Comparison of ENCODE assay signal across 18 cellular contexts in the genomic region with DNA sequence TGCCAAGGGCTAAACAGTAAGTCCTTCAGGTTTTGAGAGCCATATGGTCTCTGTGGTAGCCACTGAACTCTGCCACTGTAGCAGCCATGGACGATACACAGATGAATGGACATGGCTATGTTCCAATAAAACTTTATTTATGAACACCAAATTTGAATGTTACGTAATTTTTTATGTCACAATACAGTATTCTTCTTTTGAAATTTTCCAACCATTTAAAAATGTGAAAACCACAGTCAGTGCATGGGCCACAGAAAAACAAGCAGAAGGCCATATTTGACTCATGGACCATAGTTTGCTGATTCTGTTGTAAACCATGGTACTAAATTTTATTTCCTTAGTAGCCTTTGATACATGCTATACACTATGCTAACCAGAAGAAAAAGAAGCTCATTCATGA.
DNase-seq lines count a peak whose midpoint lies in the region; ATAC-seq and TF ChIP-seq lines count a peak whose summit lies in the region.
"Had no signal": no experiment of that assay in that cellular context is flagged by ENCODE, and none has a peak within 500 bp of the region (broad histone marks: within the 10 kb centered on the region; RNA-seq: fewer than 3 reads in every experiment).

No MANE protein-coding gene starts in this region.

- H3K4me1 ChIP-seq in GM23248 (ENCODE audit: insufficient read depth) (peaks cover 23% of the 10 kb centered on the region), heart left ventricle (peaks cover 0 to 5% (median 0%) of the 10 kb centered on the region in 12 donors)

- in situ Hi-C loops in GM23248 (cut with MboI) = no loop called here
- in situ Hi-C loops in astrocyte of the spinal cord (cut with HindIII; ENCODE audit: low sequenced_read_pairs) = no loop called here

- no peak overlapping the region for H3K4me2 ChIP-seq in GM23248 (ENCODE audit: unreplicated experiment)

- H3K27me3 ChIP-seq in GM23248 (replicated peaks; ENCODE audit: insufficient read depth) = no peaks in the 10 kb centered on the region
- no peaks in the 10 kb centered on the region for H3K27me3 ChIP-seq in heart left ventricle

- H3K9me3 ChIP-seq in GM23248 (ENCODE audit: low read depth) (no peaks in the 10 kb centered on the region), heart left ventricle (peaks cover 0 to 26% (median 0%) of the 10 kb centered on the region in 12 donors)

- no peak for ATAC-seq in GM18861 (IDR thresholded peaks at IDR 0.05; ENCODE audit: unreplicated experiment)
- ATAC-seq in heart left ventricle = no peak

- no peak for TF ChIP-seq POLR2A in heart left ventricle (IDR thresholded peaks at IDR 0.05)

- H2AFZ ChIP-seq in GM23248 = no peak overlapping the region

- no peaks in the 10 kb centered on the region for H3K79me2 ChIP-seq in GM23248 (ENCODE audit: insufficient read depth)

- H3K9me2 ChIP-seq in GM23248 (ENCODE audit: insufficient read depth) = no peaks in the 10 kb centered on the region

- no peak overlapping the region for H3K4me3 ChIP-seq in GM23248
- H3K4me3 ChIP-seq in astrocyte of the spinal cord (ENCODE audit: low read depth, low read length) = no peak overlapping the region
- H3K4me3 ChIP-seq in foreskin fibroblast (ENCODE audit: low read depth in 1 of 2, low read length in 2 of 2) = no peak overlapping the region
- H3K4me3 ChIP-seq in heart left ventricle = no peak overlapping the region

- 69 to 71% methylated on average over 2 of the region's 2 CpGs for WGBS in GM23248 (ENCODE audit: low coverage in 1 of 2, low lambda C conversion rate in 2 of 2, missing lambda C conversion rate in 2 of 2), 2 experiments
- 77 to 88% (median 84%) methylated on average over 2 of the region's 2 CpGs for WGBS in heart left ventricle, 4 donors

- H3K36me3 ChIP-seq in GM23248 (ENCODE audit: low read depth) = no peaks in the 10 kb centered on the region
- H3K36me3 ChIP-seq in heart left ventricle = no peaks in the 10 kb centered on the region

- H4K20me1 ChIP-seq in GM23248 (ENCODE audit: insufficient read depth) = no peaks in the 10 kb centered on the region

- intact Hi-C loops in heart left ventricle (cut with DNase I) = no loop called here

- DNase-seq in AG20443 (ENCODE audit: low spot score) (peak; percentile 10), GM23248 (peak; percentile 45), astrocyte of the spinal cord (ENCODE audit: low read depth, low spot score) (peak; percentile 21), foreskin fibroblast (peak; percentile 29 to 35), heart left ventricle (no peak), NCI-H510A (lab: John Stamatoyannopoulos, UW) (no peak)
- DNase-seq: activated CD8-positive, alpha-beta memory T cell treated with anti-CD3 and anti-CD28 coated beads for 24 hours; activated naive CD4-positive, alpha-beta T cell treated with Interleukin-2 at 50 U/mL for 16 hours; activated T-cell treated with anti-CD3 and anti-CD28 coated beads, Interleukin-2, amount 50 U/mL, for 48 hours; CD8-positive, alpha-beta memory T cell; effector CD4-positive, alpha-beta T cell; GOT3; kidney glomerular epithelial cell; NCI-H1436 treated with DMSO at 0.1 percent for 48 hours; NCI-H2171; NCI-H526; SW 1271 had no signal

- peaks cover 36% of the 10 kb centered on the region for H3F3A ChIP-seq in GM23248 (ENCODE audit: insufficient read depth)

- TF ChIP-seq CTCF in astrocyte of the spinal cord (IDR thresholded peaks at IDR 0.05; ENCODE audit: low read depth, low read length) (no peak), foreskin fibroblast (IDR thresholded peaks at IDR 0.05; ENCODE audit: low read depth, low read length) (no peak), heart left ventricle (IDR thresholded peaks at IDR 0.05) (no peak)

- H3K27ac ChIP-seq in GM23248 (no peak overlapping the region), heart left ventricle (no peak overlapping the region)

- H3K9ac ChIP-seq in GM23248 = no peak overlapping the region

Comparison
In these comparisons a context has a peak if more than half of its experiments do, and no peak if none do; other contexts are left out.
1. DNase-seq: peak in AG20443 (single experiment), GM23248 (single experiment), astrocyte of the spinal cord (single experiment) and foreskin fibroblast (2 of 2); none in heart left ventricle (0 of 5) and NCI-H510A (single experiment).